9 cellular contexts compared by ENCODE assay signal in genomic region chr9:109192732-109193361, GRCh38. TPM values are rescaled to one million over a fixed set of nuclear protein-coding genes. Genes with fewer than 3 reads are reported as not detected.
A peak's percentile ranks its signal among the peaks of the same experiment; 100 is the strongest.
DNase-seq lines count a peak whose midpoint lies in the region; ATAC-seq and TF ChIP-seq lines count a peak whose summit lies in the region.
"Had no signal": no experiment of that assay in that cellular context is flagged by ENCODE, and none has a peak within 500 bp of the region (broad histone marks: within the 10 kb centered on the region; RNA-seq: fewer than 3 reads in every experiment).

No MANE protein-coding gene starts in this region.

- H3K4me1 ChIP-seq in PC-3 (ENCODE audit: insufficient read depth, low read length) = no peaks in the 10 kb centered on the region
- H3K4me1 ChIP-seq in upper lobe of right lung = no peaks in the 10 kb centered on the region
- H3K4me1 ChIP-seq in esophagus squamous epithelium = no peaks in the 10 kb centered on the region
- no peaks in the 10 kb centered on the region for H3K4me1 ChIP-seq in gastroesophageal sphincter

- H3K27me3 ChIP-seq in PC-3 (ENCODE audit: low read length) = no peaks in the 10 kb centered on the region
- H3K27me3 ChIP-seq in upper lobe of right lung = no peaks in the 10 kb centered on the region
- peaks cover 0 to 13% (median 0%) of the 10 kb centered on the region in 4 donors for H3K27me3 ChIP-seq in esophagus squamous epithelium
- H3K27me3 ChIP-seq in gastroesophageal sphincter = no peaks in the 10 kb centered on the region

- CTCF ChIA-PET in activated CD4-positive, alpha-beta T cell treated with anti-CD3 and anti-CD28 coated beads for 36 hours (lab: Charles Lee) = interaction anchor here (1.1 to 1.3 kb wide), 3 partner anchors 12 to 132 kb away, joined by 3 to 6 read pairs (median 4); no protein-coding TSS in a partner anchor
- CTCF ChIA-PET in activated CD4-positive, alpha-beta T cell treated with anti-CD3 and anti-CD28 coated beads, Interleukin-2, amount 10 ng/mL, durations not matched to agents 7 days and 5 days (lab: Charles Lee) = interaction anchor here (2.0 kb wide), 1 partner anchor 10 kb away, joined by 6 read pairs; no protein-coding TSS in a partner anchor
- CTCF ChIA-PET in PC-3 (lab: Charles Lee) = no interaction called here

- H3K9me2 ChIP-seq in PC-3 (replicated peaks; ENCODE audit: low read length) = no peaks in the 10 kb centered on the region

- H3F3A ChIP-seq in PC-3 (ENCODE audit: low read length, unreplicated experiment) = no peaks in the 10 kb centered on the region

- no peak overlapping the region for H3K27ac Mint-ChIP-seq in activated CD4-positive, alpha-beta T cell treated with anti-CD3 and anti-CD28 coated beads for 36 hours
- H3K27ac Mint-ChIP-seq in activated CD4-positive, alpha-beta T cell treated with anti-CD3 and anti-CD28 coated beads, Interleukin-2, amount 10 ng/mL, durations not matched to agents 7 days and 5 days = no peak overlapping the region

- no peaks in the 10 kb centered on the region for H3K9me3 ChIP-seq in PC-3 (ENCODE audit: low read length)
- no peaks in the 10 kb centered on the region for H3K9me3 ChIP-seq in upper lobe of right lung
- no peaks in the 10 kb centered on the region for H3K9me3 ChIP-seq in esophagus squamous epithelium
- no peaks in the 10 kb centered on the region for H3K9me3 ChIP-seq in gastroesophageal sphincter

- H3K4me3 ChIP-seq in PC-3 (ENCODE audit: low read length) = no peak overlapping the region
- H3K4me3 ChIP-seq in fibroblast of pulmonary artery (replicated peaks; ENCODE audit: low read depth, low read length) = no peak overlapping the region
- no peak overlapping the region for H3K4me3 ChIP-seq in upper lobe of right lung
- H3K4me3 ChIP-seq in esophagus squamous epithelium = no peak overlapping the region
- no peak overlapping the region for H3K4me3 ChIP-seq in gastroesophageal sphincter

- peak; percentile 16 for DNase-seq in activated CD4-positive, alpha-beta T cell treated with anti-CD3 and anti-CD28 coated beads for 36 hours
- DNase-seq in activated CD4-positive, alpha-beta T cell treated with anti-CD3 and anti-CD28 coated beads, Interleukin-2, amount 10 ng/mL, durations not matched to agents 7 days and 5 days = no peak
- peak; percentile 38 for DNase-seq in PC-3
- DNase-seq in fibroblast of pulmonary artery (ENCODE audit: low read depth) = peak; percentile 16
- no peak for DNase-seq in upper lobe of right lung
- DNase-seq in esophagus squamous epithelium (lab: John Stamatoyannopoulos, UW) = no peak
- no peak for DNase-seq in DMS79 (lab: John Stamatoyannopoulos, UW)

- no peak for TF ChIP-seq EP300 in gastroesophageal sphincter (IDR thresholded peaks at IDR 0.05)

- no peak overlapping the region for H3K4me3 Mint-ChIP-seq in activated CD4-positive, alpha-beta T cell treated with anti-CD3 and anti-CD28 coated beads for 36 hours
- no peak overlapping the region for H3K4me3 Mint-ChIP-seq in activated CD4-positive, alpha-beta T cell treated with anti-CD3 and anti-CD28 coated beads, Interleukin-2, amount 10 ng/mL, durations not matched to agents 7 days and 5 days

- no peak for TF ChIP-seq POLR2A in esophagus squamous epithelium (IDR thresholded peaks at IDR 0.05)
- no peak for TF ChIP-seq POLR2A in gastroesophageal sphincter (IDR thresholded peaks at IDR 0.05)

- H3K9ac ChIP-seq in PC-3 (ENCODE audit: low read length) = no peak overlapping the region

- POLR2A ChIA-PET in activated CD4-positive, alpha-beta T cell treated with anti-CD3 and anti-CD28 coated beads for 36 hours (lab: Charles Lee) = interaction anchor here (0.8 kb wide), 1 partner anchor 9 kb away, joined by 4 read pairs; no protein-coding TSS in a partner anchor
- POLR2A ChIA-PET in activated CD4-positive, alpha-beta T cell treated with anti-CD3 and anti-CD28 coated beads, Interleukin-2, amount 10 ng/mL, durations not matched to agents 7 days and 5 days (lab: Charles Lee) = no interaction called here
- POLR2A ChIA-PET in PC-3 (lab: Charles Lee; ENCODE audit: unreplicated experiment) = no interaction called here

- H3K4me1 Mint-ChIP-seq in activated CD4-positive, alpha-beta T cell treated with anti-CD3 and anti-CD28 coated beads for 36 hours = no peaks in the 10 kb centered on the region
- H3K4me1 Mint-ChIP-seq in activated CD4-positive, alpha-beta T cell treated with anti-CD3 and anti-CD28 coated beads, Interleukin-2, amount 10 ng/mL, durations not matched to agents 7 days and 5 days = peaks cover 6% of the 10 kb centered on the region

- H3K79me2 ChIP-seq in PC-3 (ENCODE audit: low read length) = no peaks in the 10 kb centered on the region

- H3K27ac ChIP-seq in PC-3 (ENCODE audit: low read length) (no peak overlapping the region), upper lobe of right lung (no peak overlapping the region), esophagus squamous epithelium (no peak overlapping the region), gastroesophageal sphincter (no peak overlapping the region)

- no TSS peak for BruUV-seq in PC-3 (replicated peaks; lab: Mats Ljungman, UMichigan)

- TF ChIP-seq CTCF in PC-3 (conservative IDR thresholded peaks at IDR 0.05; ENCODE audit: low read depth, low read length) (peak; percentile 68), fibroblast of pulmonary artery (IDR thresholded peaks at IDR 0.05; ENCODE audit: low read length, missing control alignments) (peak; percentile 39), upper lobe of right lung (IDR thresholded peaks at IDR 0.05) (no peak), esophagus squamous epithelium (IDR thresholded peaks at IDR 0.05) (peak in 1 of 6 experiments; percentile 50), gastroesophageal sphincter (IDR thresholded peaks at IDR 0.05) (no peak)

- no peaks in the 10 kb centered on the region for H3K9me3 Mint-ChIP-seq in activated CD4-positive, alpha-beta T cell treated with anti-CD3 and anti-CD28 coated beads for 36 hours (ENCODE audit: low read depth)
- no peaks in the 10 kb centered on the region for H3K9me3 Mint-ChIP-seq in activated CD4-positive, alpha-beta T cell treated with anti-CD3 and anti-CD28 coated beads, Interleukin-2, amount 10 ng/mL, durations not matched to agents 7 days and 5 days

- no peak overlapping the region for H3K4me2 ChIP-seq in PC-3 (ENCODE audit: low read length)

- no peak for ATAC-seq in activated CD4-positive, alpha-beta T cell treated with anti-CD3 and anti-CD28 coated beads for 36 hours
- ATAC-seq in PC-3 = peak; percentile 49
- ATAC-seq in upper lobe of right lung = peak; percentile 60
- ATAC-seq in gastroesophageal sphincter = no peak
- ATAC-seq: activated CD4-positive, CD25-positive, alpha-beta regulatory T cell treated with anti-CD3 and anti-CD28 coated beads, Interleukin-2, amount 50 U/mL, for 24 hours had no signal

- WGBS in esophagus squamous epithelium, 2 donors = 50 to 61% methylated on average over 4 to 7 of the region's 7 CpGs
- WGBS in gastroesophageal sphincter (ENCODE audit: low coverage in 1 of 2), 2 donors = 36 to 45% methylated on average over 3 to 5 of the region's 7 CpGs

- H3K36me3 ChIP-seq in PC-3 (ENCODE audit: low read depth, low read length) (no peaks in the 10 kb centered on the region), upper lobe of right lung (no peaks in the 10 kb centered on the region), esophagus squamous epithelium (no peaks in the 10 kb centered on the region), gastroesophageal sphincter (no peaks in the 10 kb centered on the region)

- peaks cover 4% of the 10 kb centered on the region for H3K27me3 Mint-ChIP-seq in activated CD4-positive, alpha-beta T cell treated with anti-CD3 and anti-CD28 coated beads for 36 hours
- peaks cover 2% of the 10 kb centered on the region for H3K27me3 Mint-ChIP-seq in activated CD4-positive, alpha-beta T cell treated with anti-CD3 and anti-CD28 coated beads, Interleukin-2, amount 10 ng/mL, durations not matched to agents 7 days and 5 days

- H3K36me3 Mint-ChIP-seq in activated CD4-positive, alpha-beta T cell treated with anti-CD3 and anti-CD28 coated beads for 36 hours (ENCODE audit: low read depth) = no peaks in the 10 kb centered on the region
- H3K36me3 Mint-ChIP-seq in activated CD4-positive, alpha-beta T cell treated with anti-CD3 and anti-CD28 coated beads, Interleukin-2, amount 10 ng/mL, durations not matched to agents 7 days and 5 days (ENCODE audit: low read depth) = no peaks in the 10 kb centered on the region

- intact Hi-C loops in activated CD4-positive, alpha-beta T cell treated with anti-CD3 and anti-CD28 coated beads for 36 hours (cut with DNase I, micrococcal nuclease) = no loop called here
- intact Hi-C loops in PC-3 (cut with micrococcal nuclease) (loop anchor here (1.0 kb wide), 1 partner anchor 128 kb away; the partner anchor contains the start of gene EPB41L4B), upper lobe of right lung (cut with DNase I) (no loop called here), esophagus squamous epithelium (cut with DNase I) (no loop called here)

- H2AFZ ChIP-seq in PC-3 (ENCODE audit: low read length) = no peak overlapping the region

- H4K20me1 ChIP-seq in PC-3 (ENCODE audit: low read length) = no peaks in the 10 kb centered on the region

RNA-seq across cellular contexts. Expression of gene FRRS1L, which starts 25.8 kb away (rescaled TPM):
- total RNA-seq in activated CD4-positive, alpha-beta T cell treated with anti-CD3 and anti-CD28 coated beads for 36 hours = not detected
- total RNA-seq in activated CD4-positive, alpha-beta T cell treated with anti-CD3 and anti-CD28 coated beads, Interleukin-2, amount 10 ng/mL, durations not matched to agents 7 days and 5 days = not detected
- not detected in 2 replicates for total RNA-seq in PC-3 (2014; rRNA removed)
- 0.09 TPM for total RNA-seq in upper lobe of right lung
- total RNA-seq in esophagus squamous epithelium = 1 to 10 TPM in 1 of 4 donors, under 1 TPM in 2, not detected in 1; 0.04 to 1.5 (median 0.12) TPM
- 10 to 100 TPM in 2 of 4 donors, 1 to 10 TPM in 2; 4.6 to 11.5 (median 10.1) TPM for total RNA-seq in gastroesophageal sphincter

Comparison
In these comparisons a context has a peak if more than half of its experiments do, and no peak if none do; other contexts are left out.
1. DNase-seq: peak in activated CD4-positive, alpha-beta T cell treated with anti-CD3 and anti-CD28 coated beads for 36 hours (single experiment), PC-3 (single experiment) and fibroblast of pulmonary artery (single experiment); none in activated CD4-positive, alpha-beta T cell treated with anti-CD3 and anti-CD28 coated beads, Interleukin-2, amount 10 ng/mL, durations not matched to agents 7 days and 5 days (single experiment), upper lobe of right lung (single experiment), esophagus squamous epithelium (single experiment) and DMS79 (single experiment).
2. ATAC-seq: peak in PC-3 (single experiment) and upper lobe of right lung (single experiment); none in activated CD4-positive, alpha-beta T cell treated with anti-CD3 and anti-CD28 coated beads for 36 hours (single experiment) and gastroesophageal sphincter (single experiment).
3. CTCF ChIP-seq: peak in PC-3 (single experiment) and fibroblast of pulmonary artery (single experiment); none in upper lobe of right lung (single experiment) and gastroesophageal sphincter (0 of 4).